ENCODE assay signal across 2 cellular contexts in the genomic region with DNA sequence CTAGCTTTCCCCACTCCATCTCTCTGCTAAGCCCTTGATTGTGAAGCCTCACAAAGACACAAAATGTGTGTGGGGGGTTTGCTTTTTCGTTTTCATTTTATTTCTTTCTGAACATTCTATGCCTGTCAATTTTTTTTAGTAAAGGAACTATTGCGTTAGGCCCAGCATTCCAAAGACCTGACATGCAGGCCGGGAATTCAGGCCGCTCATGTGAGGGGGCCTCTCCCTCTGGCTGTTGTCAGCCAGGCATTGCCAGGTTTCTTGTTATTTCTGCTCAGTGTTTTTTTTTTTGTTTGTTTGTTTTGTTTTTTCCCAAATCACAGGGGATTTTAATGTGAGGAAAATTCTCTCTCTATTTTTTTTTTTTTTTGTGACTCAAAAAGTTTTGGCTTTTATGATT.
TF ChIP-seq lines count a peak whose summit lies in the region.

No MANE protein-coding gene starts in this region.

TF ChIP-seq in SK-N-SH treated with all-trans-retinoic acid at 6 μM for 48 hours, 23 proteins besides CTCF, POLR2A, EP300 and RAD21:
- TF ChIP-seq ISL1 (CRISPR knock-in tag; IDR thresholded peaks at IDR 0.05) (peak; percentile 40), ZFP3 (CRISPR knock-in tag; IDR thresholded peaks at IDR 0.05) (no peak)

TF ChIP-seq in HepG2, 621 proteins besides CTCF, POLR2A, EP300 and RAD21:
- TF ChIP-seq SNAPC2 (CRISPR knock-in tag; IDR thresholded peaks at IDR 0.05) (no peak), FOXA3 (CRISPR knock-in tag; IDR thresholded peaks at IDR 0.05) (no peak), ZNF17 (CRISPR knock-in tag; IDR thresholded peaks at IDR 0.05) (no peak), TRAFD1 (CRISPR knock-in tag; IDR thresholded peaks at IDR 0.05; ENCODE audit: borderline replicate concordance) (no peak), AKAP8 (CRISPR knock-in tag; IDR thresholded peaks at IDR 0.05) (no peak), ZNF543 (CRISPR knock-in tag; IDR thresholded peaks at IDR 0.05) (no peak), FIP1L1 (IDR thresholded peaks at IDR 0.05; ENCODE audit: borderline replicate concordance, insufficient read depth, low read depth, low read length) (no peak)
